15 cellular contexts compared by ENCODE assay signal in the genomic region with DNA sequence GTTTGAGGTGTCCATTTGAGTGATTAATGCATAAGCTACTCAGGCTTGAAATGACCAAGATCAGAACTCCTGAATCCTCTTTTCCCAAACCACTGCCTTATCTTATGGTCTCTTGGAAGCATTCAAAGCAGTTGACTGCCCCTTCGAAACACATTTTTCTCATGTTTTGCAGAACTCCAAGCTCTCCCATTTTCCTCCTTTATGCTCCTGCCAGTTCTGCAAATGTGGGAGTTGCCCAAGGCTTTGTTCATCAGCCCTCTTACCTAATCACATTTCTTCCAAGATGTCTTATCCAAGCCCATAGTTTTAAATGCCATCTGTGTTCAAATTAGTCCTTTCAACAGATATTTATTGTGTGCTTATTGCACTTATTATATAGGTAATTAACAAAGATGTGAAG. TPM values are rescaled to one million over a fixed set of nuclear protein-coding genes. Genes with fewer than 3 reads are reported as not detected.
DNase-seq lines count a peak whose midpoint lies in the region; ATAC-seq and TF ChIP-seq lines count a peak whose summit lies in the region.
"Had no signal": no experiment of that assay in that cellular context is flagged by ENCODE, and none has a peak within 500 bp of the region (broad histone marks: within the 10 kb centered on the region; RNA-seq: fewer than 3 reads in every experiment).

No MANE protein-coding gene starts in this region.

- H3K27me3 ChIP-seq in CD8-positive, alpha-beta T cell (ENCODE audit: insufficient read depth, low read length) = no peaks in the 10 kb centered on the region
- H3K27me3 ChIP-seq: suprapubic skin had no signal

- H3K27ac ChIP-seq in 22Rv1 = 0 out of 2 replicates have a peak overlapping the region, but pooled peaks have one; percentile 98
- no peak overlapping the region for H3K27ac ChIP-seq in CD8-positive, alpha-beta T cell (ENCODE audit: low read depth, low read length)
- H3K27ac ChIP-seq: suprapubic skin had no signal

- peak overlapping the region; percentile 66 for H3K27ac Mint-ChIP-seq in CD8-positive, alpha-beta T cell
- peak overlapping the region; percentile 92 for H3K27ac Mint-ChIP-seq in activated CD4-positive, alpha-beta memory T cell treated with anti-CD3 and anti-CD28 coated beads for 36 hours
- H3K27ac Mint-ChIP-seq in glutamatergic neuron (ENCODE audit: unreplicated experiment) = no peak overlapping the region

- TF ChIP-seq CTCF in 22Rv1 (IDR thresholded peaks at IDR 0.05) = no peak
- TF ChIP-seq CTCF in CD8-positive, alpha-beta T cell (IDR thresholded peaks at IDR 0.05) = no peak
- no peak for TF ChIP-seq CTCF in glutamatergic neuron (IDR thresholded peaks at IDR 0.05; ENCODE audit: partially characterized antibody, unreplicated experiment)

- H3K4me3 Mint-ChIP-seq in CD8-positive, alpha-beta T cell = peak overlapping the region; percentile 43
- H3K4me3 Mint-ChIP-seq in activated CD4-positive, alpha-beta memory T cell treated with anti-CD3 and anti-CD28 coated beads for 36 hours = peak overlapping the region; percentile 27
- H3K4me3 Mint-ChIP-seq in glutamatergic neuron (ENCODE audit: unreplicated experiment) = peak overlapping the region; percentile 61

- H3K4me3 ChIP-seq in CD8-positive, alpha-beta T cell (ENCODE audit: low read depth, low read length) = no peak overlapping the region
- H3K4me3 ChIP-seq: suprapubic skin had no signal

- POLR2A ChIA-PET in CD8-positive, alpha-beta T cell (lab: Charles Lee) = interaction anchor here (1.1 kb wide), 1 partner anchor 226 kb away, joined by 3 read pairs; no protein-coding TSS in a partner anchor
- POLR2A ChIA-PET in activated CD4-positive, alpha-beta memory T cell treated with anti-CD3 and anti-CD28 coated beads for 36 hours (lab: Charles Lee) = interaction anchor here (4.2 kb wide), 1 partner anchor 131 kb away, joined by 40 read pairs; the partner anchor contains the start of gene KLHDC2

- peaks cover 40% of the 10 kb centered on the region for H3K36me3 Mint-ChIP-seq in CD8-positive, alpha-beta T cell
- peaks cover 39% of the 10 kb centered on the region for H3K36me3 Mint-ChIP-seq in activated CD4-positive, alpha-beta memory T cell treated with anti-CD3 and anti-CD28 coated beads for 36 hours
- no peaks in the 10 kb centered on the region for H3K36me3 Mint-ChIP-seq in glutamatergic neuron (ENCODE audit: unreplicated experiment)

- no peaks in the 10 kb centered on the region for H3K36me3 ChIP-seq in CD8-positive, alpha-beta T cell (ENCODE audit: insufficient read depth, low read length)
- H3K36me3 ChIP-seq: suprapubic skin had no signal

- no peak for DNase-seq in CD8-positive, alpha-beta T cell
- DNase-seq in activated CD4-positive, alpha-beta memory T cell treated with anti-CD3 and anti-CD28 coated beads for 36 hours = no peak
- DNase-seq in glutamatergic neuron (no peak), dedifferentiated amniotic fluid mesenchymal stem cell (ENCODE audit: extremely low spot score) (no peak)
- DNase-seq: activated gamma-delta T cell treated with Interleukin-2 at 50 U/mL for 16 hours, C1 segment of cervical spinal cord, dermis blood vessel endothelial cell, foreskin fibroblast, NCI-H146, SIG-M5 had no signal

- H3K4me1 ChIP-seq in CD8-positive, alpha-beta T cell (ENCODE audit: insufficient read depth, low read length) = peaks cover 19% of the 10 kb centered on the region

- CTCF ChIA-PET in CD8-positive, alpha-beta T cell (lab: Charles Lee) = no interaction called here
- CTCF ChIA-PET in activated CD4-positive, alpha-beta memory T cell treated with anti-CD3 and anti-CD28 coated beads for 36 hours (lab: Charles Lee) = no interaction called here

- no peaks in the 10 kb centered on the region for H3K27me3 Mint-ChIP-seq in CD8-positive, alpha-beta T cell (ENCODE audit: low read depth)
- H3K27me3 Mint-ChIP-seq in activated CD4-positive, alpha-beta memory T cell treated with anti-CD3 and anti-CD28 coated beads for 36 hours = no peaks in the 10 kb centered on the region
- H3K27me3 Mint-ChIP-seq in glutamatergic neuron (ENCODE audit: unreplicated experiment) = peaks cover 13% of the 10 kb centered on the region

- no peaks in the 10 kb centered on the region for H3K9me3 ChIP-seq in CD8-positive, alpha-beta T cell (ENCODE audit: low read length)
- H3K9me3 ChIP-seq: suprapubic skin had no signal

- intact Hi-C loops in CD8-positive, alpha-beta T cell (cut with DNase I, micrococcal nuclease) = loop anchor here in 1 of 2 experiments (10.0 kb wide), 2 partner anchors 478 to 898 kb away; partner anchors contain the start of genes MAP4K5 and VCPKMT
- intact Hi-C loops in activated CD4-positive, alpha-beta memory T cell treated with anti-CD3 and anti-CD28 coated beads for 36 hours (cut with micrococcal nuclease) = loop anchor here (10.0 kb wide), 1 partner anchor 368 kb away; no protein-coding TSS in a partner anchor

- peaks cover 67% of the 10 kb centered on the region for H3K4me1 Mint-ChIP-seq in CD8-positive, alpha-beta T cell (ENCODE audit: low read depth)
- H3K4me1 Mint-ChIP-seq in activated CD4-positive, alpha-beta memory T cell treated with anti-CD3 and anti-CD28 coated beads for 36 hours (ENCODE audit: low read depth) = peaks cover 41% of the 10 kb centered on the region
- peaks cover 6% of the 10 kb centered on the region for H3K4me1 Mint-ChIP-seq in glutamatergic neuron (ENCODE audit: low read depth, unreplicated experiment)

- no peaks in the 10 kb centered on the region for H3K9me3 Mint-ChIP-seq in CD8-positive, alpha-beta T cell
- H3K9me3 Mint-ChIP-seq in activated CD4-positive, alpha-beta memory T cell treated with anti-CD3 and anti-CD28 coated beads for 36 hours = no peaks in the 10 kb centered on the region
- peaks cover 11% of the 10 kb centered on the region for H3K9me3 Mint-ChIP-seq in glutamatergic neuron (ENCODE audit: unreplicated experiment)

- no peak for ATAC-seq in CD8-positive, alpha-beta T cell
- no peak for ATAC-seq in activated CD4-positive, CD25-positive, alpha-beta regulatory T cell treated with anti-CD3 and anti-CD28 coated beads, Interleukin-2, amount 50 U/mL, for 24 hours
- ATAC-seq in HG03139 (IDR thresholded peaks at IDR 0.05; ENCODE audit: unreplicated experiment) = no peak
- no peak for ATAC-seq in HG03045 (IDR thresholded peaks at IDR 0.05; ENCODE audit: unreplicated experiment)

RNA-seq across cellular contexts. Expression of gene DNAAF2, which starts 1.8 kb away (rescaled TPM):
- 10 to 100 TPM in 1 of 2 experiments, 1 to 10 TPM in 1; 9.3 to 11.7 TPM for total RNA-seq in CD8-positive, alpha-beta T cell
- 10 to 100 TPM in 1 of 2 experiments, 1 to 10 TPM in 1; 9.9 to 10.4 TPM for total RNA-seq in activated CD4-positive, alpha-beta memory T cell treated with anti-CD3 and anti-CD28 coated beads for 36 hours
- 19.1 TPM for total RNA-seq in glutamatergic neuron (ENCODE audit: unreplicated experiment)

RNA-seq across cellular contexts. Expression of gene MGAT2, which starts 16.3 kb away (rescaled TPM):
- 10 to 100 TPM; 22.6 to 24.0 TPM for total RNA-seq in CD8-positive, alpha-beta T cell
- 10 to 100 TPM; 40.4 to 43.7 TPM for total RNA-seq in activated CD4-positive, alpha-beta memory T cell treated with anti-CD3 and anti-CD28 coated beads for 36 hours
- 20.6 TPM for total RNA-seq in glutamatergic neuron (ENCODE audit: unreplicated experiment)

RNA-seq across cellular contexts. Expression of gene RPL36AL, which starts 16.4 kb away (rescaled TPM):
- 100 to 1,000 TPM; 302 to 318 TPM for total RNA-seq in CD8-positive, alpha-beta T cell
- 100 to 1,000 TPM; 314 to 320 TPM for total RNA-seq in activated CD4-positive, alpha-beta memory T cell treated with anti-CD3 and anti-CD28 coated beads for 36 hours
- 94.2 TPM for total RNA-seq in glutamatergic neuron (ENCODE audit: unreplicated experiment)

RNA-seq across cellular contexts. Expression of gene LRR1, which starts 38.1 kb away (rescaled TPM):
- 1 to 10 TPM; 6.2 to 7.3 TPM for total RNA-seq in CD8-positive, alpha-beta T cell
- 10 to 100 TPM; 51.8 to 52.0 TPM for total RNA-seq in activated CD4-positive, alpha-beta memory T cell treated with anti-CD3 and anti-CD28 coated beads for 36 hours
- 8.0 TPM for total RNA-seq in glutamatergic neuron (ENCODE audit: unreplicated experiment)

RNA-seq across cellular contexts. Expression of gene RPS29, which starts 50.7 kb away (rescaled TPM):
- total RNA-seq in CD8-positive, alpha-beta T cell = 1,000 to 10,000 TPM; 3,843 to 3,876 TPM
- total RNA-seq in activated CD4-positive, alpha-beta memory T cell treated with anti-CD3 and anti-CD28 coated beads for 36 hours = 1,000 to 10,000 TPM; 2,029 to 2,157 TPM
- 635 TPM for total RNA-seq in glutamatergic neuron (ENCODE audit: unreplicated experiment)
